ENCODE assay signal across 23 cellular contexts in genomic region chr9:105040462-105040861, GRCh38.
"Had no signal": no experiment of that assay in that cellular context is flagged by ENCODE, and none has a peak within 500 bp of the region (broad histone marks: within the 10 kb centered on the region; RNA-seq: fewer than 3 reads in every experiment).

No MANE protein-coding gene starts in this region.

- H3K4me1 Mint-ChIP-seq: activated CD4-positive, alpha-beta T cell treated with anti-CD3 and anti-CD28 coated beads, Interleukin-2, amount 10 ng/mL, durations not matched to agents 24 days and 14 days; activated CD8-positive, alpha-beta memory T cell treated with anti-CD3 and anti-CD28 coated beads, Interleukin-2, amount 10 ng/mL, durations not matched to agents 7 days and 5 days; activated naive CD8-positive, alpha-beta T cell treated with anti-CD3 and anti-CD28 coated beads, Interleukin-2, amount 50 U/mL, for 24 hours had no signal

- DNase-seq: activated CD4-positive, alpha-beta T cell treated with anti-CD3 and anti-CD28 coated beads, Interleukin-2, amount 10 ng/mL, durations not matched to agents 24 days and 14 days; activated CD4-positive, alpha-beta T cell treated with anti-CD3 and anti-CD28 coated beads, Interleukin-2, amount 50 U/mL, for 48 hours; activated CD8-positive, alpha-beta memory T cell treated with anti-CD3 and anti-CD28 coated beads, Interleukin-2, amount 10 ng/mL, durations not matched to agents 7 days and 5 days; activated effector memory CD4-positive, alpha-beta T cell treated with anti-CD3 and anti-CD28 coated beads, Interleukin-2, amount 50 U/mL, for 16 hours; activated naive CD4-positive, alpha-beta T cell treated with Interleukin-2 at 50 U/mL for 16 hours; activated naive CD8-positive, alpha-beta T cell treated with anti-CD3 and anti-CD28 coated beads, Interleukin-2, amount 50 U/mL, for 24 hours; activated T-cell treated with anti-CD3 and anti-CD28 coated beads, Interleukin-2, amount 50 U/mL, for 4 hours; amniotic stem cell; body of pancreas; central memory CD4-positive, alpha-beta T cell; MG63; NCI-H1048; NCI-H146; NCI-H187 treated with DMSO at 0.1 percent for 48 hours; NCI-H2081 treated with DMSO at 0.1 percent for 48 hours; NCI-H446; NCI-H524; SIG-M5; T-helper 1 cell; WERI-Rb-1 had no signal

- H3K27ac Mint-ChIP-seq: activated CD4-positive, alpha-beta T cell treated with anti-CD3 and anti-CD28 coated beads, Interleukin-2, amount 10 ng/mL, durations not matched to agents 24 days and 14 days; activated CD8-positive, alpha-beta memory T cell treated with anti-CD3 and anti-CD28 coated beads, Interleukin-2, amount 10 ng/mL, durations not matched to agents 7 days and 5 days; activated naive CD4-positive, alpha-beta T cell treated with anti-CD3 and anti-CD28 coated beads, Interleukin-2, amount 50 U/mL, for 72 hours; activated naive CD8-positive, alpha-beta T cell treated with anti-CD3 and anti-CD28 coated beads, Interleukin-2, amount 50 U/mL, for 24 hours had no signal

- ATAC-seq: activated CD4-positive, CD25-positive, alpha-beta regulatory T cell treated with anti-CD3 and anti-CD28 coated beads, Interleukin-2, amount 50 U/mL, for 24 hours; activated CD8-positive, alpha-beta memory T cell treated with anti-CD3 and anti-CD28 coated beads, Interleukin-2, amount 10 ng/mL, durations not matched to agents 7 days and 5 days; activated naive CD4-positive, alpha-beta T cell treated with anti-CD3 and anti-CD28 coated beads, Interleukin-2, amount 50 U/mL, for 72 hours; activated naive CD8-positive, alpha-beta T cell treated with anti-CD3 and anti-CD28 coated beads, Interleukin-2, amount 50 U/mL, for 24 hours; activated T-cell treated with anti-CD3 and anti-CD28 coated beads, Interleukin-2, amount 50 U/mL, for 4 hours; body of pancreas had no signal

- H3K4me3 Mint-ChIP-seq: activated CD4-positive, alpha-beta T cell treated with anti-CD3 and anti-CD28 coated beads, Interleukin-2, amount 10 ng/mL, durations not matched to agents 24 days and 14 days; activated CD8-positive, alpha-beta memory T cell treated with anti-CD3 and anti-CD28 coated beads, Interleukin-2, amount 10 ng/mL, durations not matched to agents 7 days and 5 days; activated naive CD8-positive, alpha-beta T cell treated with anti-CD3 and anti-CD28 coated beads, Interleukin-2, amount 50 U/mL, for 24 hours; activated T-cell treated with anti-CD3 and anti-CD28 coated beads, Interleukin-2, amount 50 U/mL, for 4 hours had no signal

- H3K27me3 Mint-ChIP-seq: activated naive CD8-positive, alpha-beta T cell treated with anti-CD3 and anti-CD28 coated beads, Interleukin-2, amount 50 U/mL, for 24 hours had no signal

- FAIRE-seq: bronchial epithelial cell had no signal

- H3K36me3 Mint-ChIP-seq: activated CD8-positive, alpha-beta memory T cell treated with anti-CD3 and anti-CD28 coated beads, Interleukin-2, amount 10 ng/mL, durations not matched to agents 7 days and 5 days; activated naive CD4-positive, alpha-beta T cell treated with anti-CD3 and anti-CD28 coated beads, Interleukin-2, amount 50 U/mL, for 72 hours had no signal
